ENCODE assay signal across 19 cellular contexts in genomic region chr13:19573072-19573716, GRCh38. TPM values are rescaled to one million over a fixed set of nuclear protein-coding genes. Genes with fewer than 3 reads are reported as not detected.
"Had no signal": no experiment of that assay in that cellular context is flagged by ENCODE, and none has a peak within 500 bp of the region (broad histone marks: within the 10 kb centered on the region; RNA-seq: fewer than 3 reads in every experiment).

No MANE protein-coding gene starts in this region.

- H3K4me1 ChIP-seq: psoas muscle, suprapubic skin had no signal

- H3K27me3 ChIP-seq: right lobe of liver had no signal

- DNase-seq: activated B cell treated with CpG ODN at 0.5 μM for 24 hours; activated CD4-positive, alpha-beta T cell treated with anti-CD3 and anti-CD28 coated beads for 48 hours; activated CD8-positive, alpha-beta memory T cell treated with anti-CD3 and anti-CD28 coated beads for 24 hours; activated naive CD4-positive, alpha-beta T cell treated with anti-CD3 and anti-CD28 coated beads for 36 hours; activated naive CD8-positive, alpha-beta T cell treated with anti-CD3 and anti-CD28 coated beads, Interleukin-2, amount 50 U/mL, for 24 hours; aorta; foreskin melanocyte; kidney glomerular epithelial cell; mesenchymal stem cell; psoas muscle; right lobe of liver; stimulated activated naive CD8-positive, alpha-beta T cell treated with anti-CD3 and anti-CD28 coated beads, Interleukin-15, Interleukin-2, amounts not matched to agents 100 U/mL and 50 U/mL, for 24 hours; trophoblast cell had no signal

- ATAC-seq: activated naive CD8-positive, alpha-beta T cell treated with anti-CD3 and anti-CD28 coated beads, Interleukin-2, amount 50 U/mL, for 24 hours; psoas muscle; stimulated activated naive CD8-positive, alpha-beta T cell treated with anti-CD3 and anti-CD28 coated beads, Interleukin-15, Interleukin-2, amounts not matched to agents 100 U/mL and 50 U/mL, for 24 hours had no signal

- H3K27ac ChIP-seq: epithelial cell of prostate, psoas muscle, right lobe of liver, suprapubic skin had no signal

- H3K9me3 ChIP-seq: psoas muscle, right lobe of liver, suprapubic skin had no signal

- H3K36me3 ChIP-seq: right lobe of liver, suprapubic skin had no signal

- H3K4me3 ChIP-seq: psoas muscle, right lobe of liver, smooth muscle cell, suprapubic skin had no signal

- H3K4me2 ChIP-seq: smooth muscle cell had no signal

RNA-seq across cellular contexts. Expression of gene TPTE2, which starts 11.9 kb away (rescaled TPM):
- total RNA-seq: activated B cell treated with CpG ODN at 0.5 μM for 24 hours; activated naive CD4-positive, alpha-beta T cell treated with anti-CD3 and anti-CD28 coated beads for 36 hours; cerebellum; fibroblast of lung; liver; psoas muscle; right lobe of liver; smooth muscle cell; suprapubic skin had no signal
- polyA plus RNA-seq: fibroblast of lung, liver had no signal
